8 cellular contexts compared by ENCODE assay signal in the genomic region with DNA sequence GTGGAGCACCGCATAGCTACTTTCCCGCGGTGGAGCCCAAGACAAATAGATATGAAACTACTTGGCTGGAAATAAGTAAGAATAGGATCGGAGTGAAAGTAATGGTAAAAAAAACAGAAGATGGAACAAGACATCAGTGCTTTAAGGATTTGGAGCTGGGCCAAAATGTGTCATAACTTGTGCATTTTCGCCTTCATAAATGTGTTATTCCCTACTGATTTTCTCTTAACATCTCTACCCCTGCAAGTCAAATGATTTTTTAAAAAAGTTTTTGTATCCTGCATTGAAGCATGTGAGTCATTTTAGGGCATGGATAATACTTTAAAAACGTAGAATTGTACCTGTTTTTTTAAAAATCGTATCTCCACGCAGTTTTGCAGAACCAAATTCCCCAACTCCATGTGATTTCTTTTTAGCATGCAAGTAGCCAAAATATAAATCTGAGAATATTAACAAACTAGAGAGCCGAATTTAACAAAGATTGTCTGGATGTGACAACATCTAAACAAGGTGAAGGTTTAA. TPM values are rescaled to one million over a fixed set of nuclear protein-coding genes. Genes with fewer than 3 reads are reported as not detected.
DNase-seq lines count a peak whose midpoint lies in the region; ATAC-seq, FAIRE-seq and TF ChIP-seq lines count a peak whose summit lies in the region.

No MANE protein-coding gene starts in this region.

- H3K4me2 ChIP-seq in OCI-LY3 (ENCODE audit: low read length) (peak overlapping the region; percentile 78), neuronal stem cell (ENCODE audit: insufficient read depth, low read length, poor library complexity, severe bottlenecking) (peak overlapping the region; percentile 82)

- H2BK12ac ChIP-seq in neuronal stem cell (ENCODE audit: low read length), result no peak overlapping the region

- FAIRE-seq in frontal cortex (lab: Jason Lieb, UNC), result no peak

- DNase-seq in GM12864 (ENCODE audit: low read depth), result no peak
- DNase-seq in endothelial cell (ENCODE audit: low spot score), result no peak
- DNase-seq in neuronal stem cell (ENCODE audit: low spot score), result no peak
- DNase-seq in cerebellum (ENCODE audit: low spot score), result no peak
- DNase-seq in frontal cortex (ENCODE audit: low spot score in 2 of 2), result no peak
- DNase-seq in NOMO-1 treated with dmso at 0.1 percent for 144 hours (lab: John Stamatoyannopoulos, UW; ENCODE audit: unreplicated experiment), result no peak

- H3K27me3 ChIP-seq in OCI-LY3 (ENCODE audit: low read depth, low read length) (no peaks in the 10 kb centered on the region; the same call in 1 of the 2 replicates), neuronal stem cell (ENCODE audit: control insufficient read depth in 3 of 3, insufficient read depth in 3 of 3, low read depth in 1 of 3, low read length in 3 of 3) (peaks cover 0 to 11% (median 0%) of the 10 kb centered on the region in 3 experiments)

- no peak overlapping the region for H2BK120ac ChIP-seq in neuronal stem cell (ENCODE audit: low read depth, low read length)

- no peaks in the 10 kb centered on the region for H4K20me1 ChIP-seq in OCI-LY3 (ENCODE audit: insufficient read depth, low read length)

- H2AK5ac ChIP-seq in neuronal stem cell (ENCODE audit: low read depth, low read length), result no peak overlapping the region

- peaks cover 30% of the 10 kb centered on the region for H3K4me1 Mint-ChIP-seq in endothelial cell (ENCODE audit: unreplicated experiment)

- no peaks in the 10 kb centered on the region for H3K36me3 ChIP-seq in OCI-LY3 (replicated peaks; ENCODE audit: low read depth, low read length)
- peaks cover 0 to 4% of the 10 kb centered on the region in 2 donors for H3K36me3 ChIP-seq in neuronal stem cell (replicated peaks in 1 of 2; ENCODE audit: control insufficient read depth in 2 of 2, insufficient read depth in 2 of 2, low read length in 2 of 2)

- H3K9me3 ChIP-seq in OCI-LY3 (ENCODE audit: insufficient read depth, low read length), result no peaks in the 10 kb centered on the region
- peaks cover 5 to 25% of the 10 kb centered on the region in 2 donors for H3K9me3 ChIP-seq in neuronal stem cell (replicated peaks in 1 of 2; ENCODE audit: control insufficient read depth in 2 of 2, insufficient read depth in 1 of 2, low read depth in 1 of 2, low read length in 2 of 2)

- peaks cover 32% of the 10 kb centered on the region for H3K36me3 Mint-ChIP-seq in endothelial cell (ENCODE audit: low read depth, unreplicated experiment)

- H3K27ac ChIP-seq in OCI-LY3 (ENCODE audit: low read length) (no peak overlapping the region), neuronal stem cell (replicated peaks; ENCODE audit: low read length) (no peak overlapping the region)

- TF ChIP-seq CTCF in GM12864 (IDR thresholded peaks at IDR 0.05; ENCODE audit: low read depth, low read length, missing control alignments), result no peak
- TF ChIP-seq CTCF in OCI-LY3 (IDR thresholded peaks at IDR 0.05; ENCODE audit: low read depth, low read length), result no peak
- no peak for TF ChIP-seq CTCF in endothelial cell (IDR thresholded peaks at IDR 0.05; ENCODE audit: unreplicated experiment)

- H3K18ac ChIP-seq in neuronal stem cell (ENCODE audit: low read length), result no peak overlapping the region

- H3K4me3 ChIP-seq in GM12864 (ENCODE audit: low read depth, low read length) (peak overlapping the region; percentile 56; the same call in 1 of the 2 replicates), OCI-LY3 (ENCODE audit: low read length) (peak overlapping the region; percentile 90), neuronal stem cell (ENCODE audit: low read length in 2 of 2) (peak overlapping the region; percentile 59 to 90)

- H3K4me1 ChIP-seq in OCI-LY3 (ENCODE audit: low read length) (peaks cover 15% of the 10 kb centered on the region), neuronal stem cell (ENCODE audit: control insufficient read depth in 2 of 2, insufficient read depth in 1 of 2, low read depth in 1 of 2, low read length in 2 of 2) (peaks cover 0 to 5% of the 10 kb centered on the region in 2 donors)

- peaks cover 10% of the 10 kb centered on the region for H3K9me3 Mint-ChIP-seq in endothelial cell (ENCODE audit: unreplicated experiment)

- H3K4ac ChIP-seq in neuronal stem cell (ENCODE audit: low read length), result no peak overlapping the region

- H3K79me1 ChIP-seq in neuronal stem cell (ENCODE audit: low read depth, low read length), result no peaks in the 10 kb centered on the region

- no peak for ATAC-seq in activated CD4-positive, CD25-positive, alpha-beta regulatory T cell treated with anti-CD3 and anti-CD28 coated beads, Interleukin-2, amount 50 U/mL, for 24 hours

- H4K91ac ChIP-seq in neuronal stem cell (ENCODE audit: low read depth, low read length, poor library complexity), result no peak overlapping the region

- H3K14ac ChIP-seq in neuronal stem cell (ENCODE audit: low read length), result no peak overlapping the region

- no peaks in the 10 kb centered on the region for H3K79me2 ChIP-seq in OCI-LY3 (ENCODE audit: low read length)

- H2BK5ac ChIP-seq in neuronal stem cell (ENCODE audit: low read length), result no peak overlapping the region

- no CpG with 5 or more reads among the region's 9 CpGs for WGBS in neuronal stem cell (ENCODE audit: extremely low coverage in 2 of 2, insufficient read length in 2 of 2, insufficient replicate concordance in 1 of 2), 2 donors

- no peak overlapping the region for H3K23ac ChIP-seq in neuronal stem cell (ENCODE audit: low read depth, low read length, poor library complexity)

- peaks cover 13% of the 10 kb centered on the region for H3K27me3 Mint-ChIP-seq in endothelial cell (ENCODE audit: unreplicated experiment)

- H3K27ac Mint-ChIP-seq in endothelial cell (ENCODE audit: unreplicated experiment), result peak overlapping the region; percentile 74

- H3K9ac ChIP-seq in OCI-LY3 (ENCODE audit: low read length), result peak overlapping the region; percentile 62
- H3K9ac ChIP-seq in neuronal stem cell (ENCODE audit: low read depth, low read length, poor library complexity), result no peak overlapping the region

- H3K4me3 Mint-ChIP-seq in endothelial cell (ENCODE audit: unreplicated experiment), result peak overlapping the region; percentile 94

- no peak overlapping the region for H2BK15ac ChIP-seq in neuronal stem cell (ENCODE audit: low read length)

- H2AFZ ChIP-seq in OCI-LY3 (ENCODE audit: low read depth, low read length), result peak overlapping the region; percentile 89
- peak overlapping the region; percentile 89 for H2AFZ ChIP-seq in neuronal stem cell (ENCODE audit: low read length)

- no peak overlapping the region for H4K8ac ChIP-seq in neuronal stem cell (ENCODE audit: low read depth, low read length)

RNA-seq across cellular contexts. Expression of gene FAM184A, which starts 0.9 kb away (rescaled TPM):
- 134 TPM for total RNA-seq in endothelial cell (ENCODE audit: unreplicated experiment)
- polyA plus RNA-seq in neuronal stem cell (2013, experiment 1 of 2), result 11.3 TPM
- 10.6 TPM for polyA plus RNA-seq in neuronal stem cell (2013, experiment 2 of 2)
- total RNA-seq in cerebellum, result 30.4 TPM
- total RNA-seq in frontal cortex, result 30.2 TPM
